8 cellular contexts compared by ENCODE assay signal in genomic region chr15:34318277-34319079, GRCh38. TPM values are rescaled to one million over a fixed set of nuclear protein-coding genes. Genes with fewer than 3 reads are reported as not detected.
A peak's percentile ranks its signal among the peaks of the same experiment; 100 is the strongest.
DNase-seq lines count a peak whose midpoint lies in the region; ATAC-seq and TF ChIP-seq lines count a peak whose summit lies in the region.

No MANE protein-coding gene starts in this region.

- intact Hi-C loops in HCT116 (cut with micrococcal nuclease): loop anchor here (10.0 kb wide), 1 partner anchor 46 kb away; the partner anchor contains the start of gene LPCAT4

- peak overlapping the region; percentile 88 for H3K4me3 Mint-ChIP-seq in nephron progenitor cell

- no peaks in the 10 kb centered on the region for H3K27me3 ChIP-seq in HCT116 (ENCODE audit: insufficient read depth, low read length)
- no peaks in the 10 kb centered on the region for H3K27me3 ChIP-seq in WERI-Rb-1 (ENCODE audit: insufficient read depth, low read depth, severe bottlenecking)
- H3K27me3 ChIP-seq in foreskin keratinocyte: no peaks in the 10 kb centered on the region

- H4K20me1 ChIP-seq in HCT116 (ENCODE audit: insufficient read depth): no peaks in the 10 kb centered on the region

- H3K4me3 ChIP-seq in HCT116 (replicated peaks in 1 of 2; ENCODE audit: low read depth in 1 of 2, low read length in 2 of 2) (peak overlapping the region; percentile 58 to 61), WERI-Rb-1 (ENCODE audit: low read depth, low read length) (peak overlapping the region; percentile 75)

- peaks cover 8% of the 10 kb centered on the region for H3K9me3 Mint-ChIP-seq in nephron progenitor cell

- RAD21 ChIA-PET in HCT116 (lab: Charles Lee; ENCODE audit: low non-redundant PET in 1 of 2, low total read pairs in 2 of 2, uncharacterized antibody in 2 of 2, unreplicated experiment in 2 of 2): no interaction called here

- no peaks in the 10 kb centered on the region for H3K36me3 ChIP-seq in HCT116 (ENCODE audit: control insufficient read depth in 1 of 2, insufficient read depth in 2 of 2, low read length in 2 of 2)
- no peaks in the 10 kb centered on the region for H3K36me3 ChIP-seq in WERI-Rb-1

- H3K79me2 ChIP-seq in HCT116 (ENCODE audit: insufficient read depth, low read length): no peaks in the 10 kb centered on the region

- peak overlapping the region; percentile 34 for H2AFZ ChIP-seq in HCT116 (ENCODE audit: low read depth, low read length, poor library complexity, severe bottlenecking)

- peak overlapping the region; percentile 54 for H3K9ac ChIP-seq in HCT116 (ENCODE audit: low read length)

- H3K4me2 ChIP-seq in HCT116 (ENCODE audit: low read length): peak overlapping the region; percentile 80

- TSS peak; percentile 74 for BruUV-seq in HCT116 (replicated peaks; lab: Mats Ljungman, UMichigan)

- POLR2A ChIA-PET in HCT116 (lab: Charles Lee): interaction anchor here (0.6 to 2.9 kb wide), 3 partner anchors 10 to 20 kb away, joined by 3 to 9 read pairs (median 4); partner anchors contain the start of gene SLC12A6

- H3K9me3 ChIP-seq in HCT116 (ENCODE audit: control insufficient read depth in 1 of 2, insufficient read depth in 1 of 2, low read depth in 1 of 2, low read length in 2 of 2): no peaks in the 10 kb centered on the region
- no peaks in the 10 kb centered on the region for H3K9me3 ChIP-seq in WERI-Rb-1 (ENCODE audit: severe bottlenecking)

- CTCF ChIA-PET in HCT116 (lab: Charles Lee): no interaction called here

- H3K27ac ChIP-seq in HCT116 (ENCODE audit: low read depth, low read length) (no peak overlapping the region; the same call in 1 of the 2 replicates), WERI-Rb-1 (peak overlapping the region; percentile 51), foreskin keratinocyte (peak overlapping the region; percentile 49)

- no peak for TF ChIP-seq POLR2A in HCT116 (IDR thresholded peaks at IDR 0.05; ENCODE audit: borderline replicate concordance, extremely low read depth, insufficient read depth, insufficient read length)

- H3K36me3 Mint-ChIP-seq in nephron progenitor cell (ENCODE audit: low read depth): peaks cover 15% of the 10 kb centered on the region

- H3K27me3 Mint-ChIP-seq in nephron progenitor cell (ENCODE audit: low read depth, poor library complexity): peaks cover 8% of the 10 kb centered on the region

- DNase-seq in activated CD4-positive, alpha-beta T cell treated with anti-CD3 and anti-CD28 coated beads, Interleukin-2, amount 50 U/mL, for 1 hour: peak; percentile 13
- no peak for DNase-seq in activated CD4-positive, alpha-beta T cell treated with anti-CD3 and anti-CD28 coated beads for 4 hours
- peak; percentile 50 for DNase-seq in HCT116 (ENCODE audit: low read depth, low spot score)
- peak; percentile 18 to 83 (median 60) for DNase-seq in NCI-H1417 (lab: John Stamatoyannopoulos, UW)
- DNase-seq in WERI-Rb-1: peak; percentile 80
- DNase-seq in foreskin keratinocyte: peak; percentile 57 to 76
- no peak for DNase-seq in nephron progenitor cell
- no peak for DNase-seq in 8988T

- peaks cover 40% of the 10 kb centered on the region for H3K4me1 Mint-ChIP-seq in nephron progenitor cell

- H3K9me2 ChIP-seq in HCT116 (ENCODE audit: insufficient read depth): no peaks in the 10 kb centered on the region

- H3K4me1 ChIP-seq in HCT116 (ENCODE audit: control insufficient read depth in 1 of 2, insufficient read depth in 2 of 2, low read length in 2 of 2): peaks cover 26 to 43% of the 10 kb centered on the region in 2 experiments
- H3K4me1 ChIP-seq in foreskin keratinocyte: peaks cover 7% of the 10 kb centered on the region

- TF ChIP-seq CTCF in HCT116 (IDR thresholded peaks at IDR 0.05 in 2 of 3, conservative IDR thresholded peaks at IDR 0.05 in 1 of 3; ENCODE audit: borderline replicate concordance in 1 of 3, insufficient read depth in 1 of 3, low read depth in 2 of 3, low read length in 2 of 3): no peak
- TF ChIP-seq CTCF in WERI-Rb-1 (IDR thresholded peaks at IDR 0.05; ENCODE audit: low read depth, low read length): no peak
- no peak for TF ChIP-seq CTCF in foreskin keratinocyte (conservative IDR thresholded peaks at IDR 0.05)
- TF ChIP-seq CTCF in nephron progenitor cell (IDR thresholded peaks at IDR 0.05): no peak

- H3K27ac Mint-ChIP-seq in nephron progenitor cell: peak overlapping the region; percentile 44

- TF ChIP-seq RAD21 in HCT116 (IDR thresholded peaks at IDR 0.05; ENCODE audit: low read depth): no peak

- peak; percentile 94 for ATAC-seq in HCT116
- peak; percentile 96 for ATAC-seq in foreskin keratinocyte

TF ChIP-seq in HCT116, 20 proteins besides CTCF, POLR2A, EP300 and RAD21:
- TF ChIP-seq POLR2AphosphoS5 (IDR thresholded peaks at IDR 0.05; ENCODE audit: low read depth, low read length) (peak; percentile 75), ZNF274 (IDR thresholded peaks at IDR 0.05; ENCODE audit: low read depth, low read length) (no peak), TCF7L2 (IDR thresholded peaks at IDR 0.05; ENCODE audit: borderline replicate concordance, extremely low read depth, insufficient read depth, insufficient read length) (no peak), ELF1 (IDR thresholded peaks at IDR 0.05; ENCODE audit: borderline replicate concordance, low read depth) (0 out of 2 replicates have a peak, but pooled peaks have one; percentile 13), EGR1 (IDR thresholded peaks at IDR 0.05; ENCODE audit: low read depth) (no peak), EZH2phosphoT487 (IDR thresholded peaks at IDR 0.05; ENCODE audit: borderline replicate concordance) (no peak), ATF3 (IDR thresholded peaks at IDR 0.05) (no peak), ZFX (IDR thresholded peaks at IDR 0.05) (no peak)
- TF ChIP-seq, protein P1, sequence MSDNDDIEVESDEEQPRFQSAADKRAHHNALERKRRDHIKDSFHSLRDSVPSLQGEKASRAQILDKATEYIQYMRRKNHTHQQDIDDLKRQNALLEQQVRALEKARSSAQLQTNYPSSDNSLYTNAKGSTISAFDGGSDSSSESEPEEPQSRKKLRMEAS (IDR thresholded peaks at IDR 0.05): peak; percentile 38; the same call in 1 of the 2 replicates
- TF ChIP-seq, protein P2, sequence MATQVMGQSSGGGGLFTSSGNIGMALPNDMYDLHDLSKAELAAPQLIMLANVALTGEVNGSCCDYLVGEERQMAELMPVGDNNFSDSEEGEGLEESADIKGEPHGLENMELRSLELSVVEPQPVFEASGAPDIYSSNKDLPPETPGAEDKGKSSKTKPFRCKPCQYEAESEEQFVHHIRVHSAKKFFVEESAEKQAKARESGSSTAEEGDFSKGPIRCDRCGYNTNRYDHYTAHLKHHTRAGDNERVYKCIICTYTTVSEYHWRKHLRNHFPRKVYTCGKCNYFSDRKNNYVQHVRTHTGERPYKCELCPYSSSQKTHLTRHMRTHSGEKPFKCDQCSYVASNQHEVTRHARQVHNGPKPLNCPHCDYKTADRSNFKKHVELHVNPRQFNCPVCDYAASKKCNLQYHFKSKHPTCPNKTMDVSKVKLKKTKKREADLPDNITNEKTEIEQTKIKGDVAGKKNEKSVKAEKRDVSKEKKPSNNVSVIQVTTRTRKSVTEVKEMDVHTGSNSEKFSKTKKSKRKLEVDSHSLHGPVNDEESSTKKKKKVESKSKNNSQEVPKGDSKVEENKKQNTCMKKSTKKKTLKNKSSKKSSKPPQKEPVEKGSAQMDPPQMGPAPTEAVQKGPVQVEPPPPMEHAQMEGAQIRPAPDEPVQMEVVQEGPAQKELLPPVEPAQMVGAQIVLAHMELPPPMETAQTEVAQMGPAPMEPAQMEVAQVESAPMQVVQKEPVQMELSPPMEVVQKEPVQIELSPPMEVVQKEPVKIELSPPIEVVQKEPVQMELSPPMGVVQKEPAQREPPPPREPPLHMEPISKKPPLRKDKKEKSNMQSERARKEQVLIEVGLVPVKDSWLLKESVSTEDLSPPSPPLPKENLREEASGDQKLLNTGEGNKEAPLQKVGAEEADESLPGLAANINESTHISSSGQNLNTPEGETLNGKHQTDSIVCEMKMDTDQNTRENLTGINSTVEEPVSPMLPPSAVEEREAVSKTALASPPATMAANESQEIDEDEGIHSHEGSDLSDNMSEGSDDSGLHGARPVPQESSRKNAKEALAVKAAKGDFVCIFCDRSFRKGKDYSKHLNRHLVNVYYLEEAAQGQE (IDR thresholded peaks at IDR 0.05; ENCODE audit: low read depth): no peak

RNA-seq across cellular contexts. Expression of gene SLC12A6, which starts 19.1 kb away (rescaled TPM):
- total RNA-seq in HCT116 (2021; ENCODE audit: unreplicated experiment) (15.1 TPM), foreskin keratinocyte (6.4 and 6.9 TPM in 2 replicates)
- polyA plus RNA-seq in HCT116 (2012): 10.0 and 11.5 TPM in 2 replicates
- 1.0 TPM in 2 replicates for polyA plus RNA-seq in foreskin keratinocyte

RNA-seq across cellular contexts. Expression of gene NOP10, which starts 24.5 kb away (rescaled TPM):
- total RNA-seq in HCT116 (2021; ENCODE audit: unreplicated experiment) (216 TPM), foreskin keratinocyte (336 and 352 TPM in 2 replicates)
- polyA plus RNA-seq in HCT116 (2012): 284 and 383 TPM in 2 replicates
- polyA plus RNA-seq in foreskin keratinocyte: 493 and 498 TPM in 2 replicates

RNA-seq across cellular contexts. Expression of gene NUTM1, which starts 24.6 kb away (rescaled TPM):
- total RNA-seq in HCT116 (2021; ENCODE audit: unreplicated experiment) (0.07 TPM), foreskin keratinocyte (not detected in 2 replicates)
- 0.10 and 0.13 TPM in 2 replicates for polyA plus RNA-seq in HCT116 (2012)
- not detected in 2 replicates for polyA plus RNA-seq in foreskin keratinocyte

RNA-seq across cellular contexts. Expression of gene LPCAT4, which starts 48.5 kb away (rescaled TPM):
- 77.1 TPM for total RNA-seq in HCT116 (2021; ENCODE audit: unreplicated experiment)
- polyA plus RNA-seq in HCT116 (2012): 63.7 and 68.1 TPM in 2 replicates
- 32.6 and 36.4 TPM in 2 replicates for total RNA-seq in foreskin keratinocyte
- polyA plus RNA-seq in foreskin keratinocyte: 44.5 and 50.0 TPM in 2 replicates

Comparison
In these comparisons a context has a peak if more than half of its experiments do, and no peak if none do; other contexts are left out.
1. DNase-seq: peak in activated CD4-positive, alpha-beta T cell treated with anti-CD3 and anti-CD28 coated beads, Interleukin-2, amount 50 U/mL, for 1 hour (single experiment), HCT116 (single experiment), NCI-H1417 (3 of 3), WERI-Rb-1 (single experiment) and foreskin keratinocyte (2 of 2); none in activated CD4-positive, alpha-beta T cell treated with anti-CD3 and anti-CD28 coated beads for 4 hours (0 of 2), nephron progenitor cell (single experiment) and 8988T (single experiment).